ENCODE assay signal across 1 cellular context in genomic region chr13:45194081-45194939, GRCh38.
TF ChIP-seq lines count a peak whose summit lies in the region.

No MANE protein-coding gene starts in this region.

TF ChIP-seq in GM23338, 12 proteins besides CTCF, POLR2A, EP300 and RAD21 (continued from another document):
- no peak for TF ChIP-seq REST (IDR thresholded peaks at IDR 0.05; ENCODE audit: unreplicated experiment)
- no peak for TF ChIP-seq CREB1 (CRISPR knock-in tag; IDR thresholded peaks at IDR 0.05; ENCODE audit: low read depth)
- no peak for TF ChIP-seq STAT1 (IDR thresholded peaks at IDR 0.05; ENCODE audit: unreplicated experiment)
- no peak for TF ChIP-seq EZH2 (IDR thresholded peaks at IDR 0.05; ENCODE audit: low read depth, unreplicated experiment)
